Comparison of ENCODE assay signal across 21 cellular contexts in genomic region chr12:112163056-112163455, GRCh38.
"Had no signal": no experiment of that assay in that cellular context is flagged by ENCODE, and none has a peak within 500 bp of the region (broad histone marks: within the 10 kb centered on the region; RNA-seq: fewer than 3 reads in every experiment).

No MANE protein-coding gene starts in this region.

- H3K4me3 Mint-ChIP-seq: activated T-cell treated with anti-CD3 and anti-CD28 coated beads, Interleukin-2, amount 50 U/mL, for 4 hours; neural crest cell had no signal

- FAIRE-seq: kidney, urothelium cell line had no signal

- DNase-seq: activated CD8-positive, alpha-beta memory T cell treated with anti-CD3 and anti-CD28 coated beads, Interleukin-2, amount 50 U/mL, for 48 hours; activated naive CD4-positive, alpha-beta T cell treated with Interleukin-2 at 50 U/mL for 16 hours; activated T-cell treated with anti-CD3 and anti-CD28 coated beads, Interleukin-2, amount 50 U/mL, for 4 hours; brain microvascular endothelial cell; central memory CD4-positive, alpha-beta T cell; colonic mucosa; erythroblast; foreskin keratinocyte; kidney; naive B cell; stimulated activated CD4-positive, alpha-beta T cell treated with anti-CD3 and anti-CD28 coated beads, Interleukin-15, amount 100 ng/mL, for 24 hours; stimulated activated naive CD4-positive, alpha-beta T cell had no signal

- H3K27me3 ChIP-seq: ascending aorta, brain microvascular endothelial cell, colonic mucosa, foreskin keratinocyte, tibial artery had no signal

- H3K4me3 ChIP-seq: ascending aorta, colonic mucosa, lung, smooth muscle cell, tibial artery had no signal

- H3K4me1 ChIP-seq: ascending aorta, colonic mucosa, foreskin keratinocyte, tibial artery had no signal

- H3K9me3 ChIP-seq: colonic mucosa had no signal

- ATAC-seq: activated T-cell treated with anti-CD3 and anti-CD28 coated beads, Interleukin-2, amount 50 U/mL, for 4 hours; foreskin keratinocyte; left lobe of liver; sciatic nerve; SK-N-SH treated with all-trans-retinoic acid at 6 μM for 48 hours had no signal

- H3K27me3 Mint-ChIP-seq: naive B cell had no signal

- H3K27ac ChIP-seq: ascending aorta, brain microvascular endothelial cell, colonic mucosa, foreskin keratinocyte, tibial artery had no signal

- H3K4me2 ChIP-seq: smooth muscle cell had no signal

- H3K9me3 Mint-ChIP-seq: neural crest cell had no signal

- H3K4me1 Mint-ChIP-seq: neural crest cell had no signal
